2 cellular contexts compared by ENCODE assay signal in genomic region chr14:67666733-67667132, GRCh38.
TF ChIP-seq lines count a peak whose summit lies in the region.

No MANE protein-coding gene starts in this region.

TF ChIP-seq in IMR-90, 13 proteins besides CTCF, POLR2A, EP300 and RAD21:
- no peak for TF ChIP-seq USF2 (IDR thresholded peaks at IDR 0.05; ENCODE audit: low read depth, low read length)
- TF ChIP-seq MAFK (IDR thresholded peaks at IDR 0.05; ENCODE audit: low read depth, low read length), result no peak
- no peak for TF ChIP-seq NFE2L2 (IDR thresholded peaks at IDR 0.05; ENCODE audit: low read depth, low read length)

TF ChIP-seq in K562, 482 proteins besides CTCF, POLR2A, EP300 and RAD21:
- TF ChIP-seq HNRNPLL (IDR thresholded peaks at IDR 0.05; ENCODE audit: low read depth, low read length, poor library complexity, severe bottlenecking) (no peak), KAT2B (IDR thresholded peaks at IDR 0.05; ENCODE audit: low read depth, low read length) (no peak), SPI1 (IDR thresholded peaks at IDR 0.05; ENCODE audit: borderline replicate concordance, low read depth, low read length) (peak; percentile 71), SIN3A (IDR thresholded peaks at IDR 0.05; ENCODE audit: borderline replicate concordance in 2 of 2, control insufficient read depth in 1 of 2, low read depth in 2 of 2, low read length in 2 of 2) (no peak)
TF ChIP-seq in K562: peak in this region for 1.
